ENCODE assay signal across 17 cellular contexts in genomic region chr6:168575346-168576098, GRCh38.
DNase-seq lines count a peak whose midpoint lies in the region; ATAC-seq and TF ChIP-seq lines count a peak whose summit lies in the region.
"Had no signal": no experiment of that assay in that cellular context is flagged by ENCODE, and none has a peak within 500 bp of the region (broad histone marks: within the 10 kb centered on the region; RNA-seq: fewer than 3 reads in every experiment).

No MANE protein-coding gene starts in this region.

- H3K4me3 ChIP-seq in HCT116 (replicated peaks in 1 of 2; ENCODE audit: low read depth in 1 of 2, low read length in 2 of 2) (no peak overlapping the region), esophagus squamous epithelium (peak overlapping the region in 1 of 4 donors; percentile 18), neuronal stem cell (ENCODE audit: low read length in 2 of 2) (no peak overlapping the region), stomach smooth muscle (ENCODE audit: low read length in 2 of 2) (peak overlapping the region in 1 of 2 donors; percentile 44)
- H3K4me3 ChIP-seq: BLaER1 treated with 17β-estradiol and CSF1 and Interleukin-3, amounts not matched to agents 10 nM and 100 nM had no signal

- H2AK5ac ChIP-seq in neuronal stem cell (ENCODE audit: low read depth, low read length): no peak overlapping the region

- DNase-seq in HCT116 (ENCODE audit: low read depth, low spot score): no peak
- DNase-seq in esophagus squamous epithelium (lab: John Stamatoyannopoulos, UW): no peak
- no peak for DNase-seq in neuronal stem cell (ENCODE audit: low spot score)
- no peak for DNase-seq in NCI-H1417 (lab: John Stamatoyannopoulos, UW)
- no peak for DNase-seq in NCI-H526 treated with DMSO at 0.1 percent for 48 hours (lab: John Stamatoyannopoulos, UW)
- no peak for DNase-seq in activated T-cell treated with anti-CD3 and anti-CD28 coated beads, Interleukin-2, amount 50 U/mL, for 24 hours
- DNase-seq: CD8-positive, alpha-beta memory T cell; DMS79 treated with DMSO at 0.1 percent for 48 hours; HCEC 1CT; Kasumi-1; NCI-H1105 treated with DMSO at 0.1 percent for 48 hours; NCI-H187; OCI-M1; SHP77 treated with DMSO at 0.1 percent for 48 hours had no signal

- TF ChIP-seq CTCF in HCT116 (IDR thresholded peaks at IDR 0.05 in 2 of 3, conservative IDR thresholded peaks at IDR 0.05 in 1 of 3; ENCODE audit: borderline replicate concordance in 1 of 3, insufficient read depth in 1 of 3, low read depth in 2 of 3, low read length in 2 of 3) (no peak), esophagus squamous epithelium (IDR thresholded peaks at IDR 0.05) (no peak)

- H4K20me1 ChIP-seq in HCT116 (ENCODE audit: insufficient read depth): no peaks in the 10 kb centered on the region
- H4K20me1 ChIP-seq: BLaER1 treated with 17β-estradiol and CSF1 and Interleukin-3, amounts not matched to agents 10 nM and 100 nM had no signal

- no peak overlapping the region for H3K4me3 Mint-ChIP-seq in activated T-cell treated with anti-CD3 and anti-CD28 coated beads, Interleukin-2, amount 50 U/mL, for 24 hours
- H3K4me3 Mint-ChIP-seq: CD8-positive, alpha-beta memory T cell had no signal

- H3K4me2 ChIP-seq in HCT116 (ENCODE audit: low read length) (peak overlapping the region; percentile 35), neuronal stem cell (ENCODE audit: insufficient read depth, low read length, poor library complexity, severe bottlenecking) (no peak overlapping the region)
- H3K4me2 ChIP-seq: BLaER1 treated with 17β-estradiol and CSF1 and Interleukin-3, amounts not matched to agents 10 nM and 100 nM had no signal

- no peaks in the 10 kb centered on the region for H3K9me2 ChIP-seq in HCT116 (ENCODE audit: insufficient read depth)

- WGBS in esophagus squamous epithelium, 2 donors: 76 to 83% methylated on average over 13 to 15 of the region's 15 CpGs
- WGBS in neuronal stem cell (ENCODE audit: extremely low coverage in 2 of 2, insufficient read length in 2 of 2, insufficient replicate concordance in 1 of 2), 2 donors: no CpG with 5 or more reads among the region's 15 CpGs

- H2BK5ac ChIP-seq in neuronal stem cell (ENCODE audit: low read length): no peak overlapping the region

- no peak overlapping the region for H4K8ac ChIP-seq in neuronal stem cell (ENCODE audit: low read depth, low read length)

- H3K27me3 ChIP-seq in HCT116 (ENCODE audit: insufficient read depth, low read length): no peaks in the 10 kb centered on the region
- H3K27me3 ChIP-seq in esophagus squamous epithelium: no peaks in the 10 kb centered on the region
- no peaks in the 10 kb centered on the region for H3K27me3 ChIP-seq in neuronal stem cell (ENCODE audit: control insufficient read depth in 3 of 3, insufficient read depth in 3 of 3, low read depth in 1 of 3, low read length in 3 of 3)
- no peaks in the 10 kb centered on the region for H3K27me3 ChIP-seq in stomach smooth muscle (ENCODE audit: control insufficient read depth in 1 of 2, insufficient read depth in 2 of 2, low read length in 2 of 2)
- H3K27me3 ChIP-seq: BLaER1 treated with 17β-estradiol and CSF1 and Interleukin-3, amounts not matched to agents 10 nM and 100 nM had no signal

- no peaks in the 10 kb centered on the region for H3K36me3 ChIP-seq in HCT116 (ENCODE audit: control insufficient read depth in 1 of 2, insufficient read depth in 2 of 2, low read length in 2 of 2)
- no peaks in the 10 kb centered on the region for H3K36me3 ChIP-seq in esophagus squamous epithelium
- no peaks in the 10 kb centered on the region for H3K36me3 ChIP-seq in neuronal stem cell (replicated peaks in 1 of 2; ENCODE audit: control insufficient read depth in 2 of 2, insufficient read depth in 2 of 2, low read length in 2 of 2)
- peaks cover 3 to 4% of the 10 kb centered on the region in 2 donors for H3K36me3 ChIP-seq in stomach smooth muscle (ENCODE audit: control insufficient read depth in 2 of 2, insufficient read depth in 2 of 2, low read length in 2 of 2)
- H3K36me3 ChIP-seq: BLaER1 treated with 17β-estradiol and CSF1 and Interleukin-3, amounts not matched to agents 10 nM and 100 nM had no signal

- no peak for TF ChIP-seq RAD21 in HCT116 (IDR thresholded peaks at IDR 0.05; ENCODE audit: low read depth)

- no peaks in the 10 kb centered on the region for H3K9me3 Mint-ChIP-seq in activated T-cell treated with anti-CD3 and anti-CD28 coated beads, Interleukin-2, amount 50 U/mL, for 24 hours
- H3K9me3 Mint-ChIP-seq: CD8-positive, alpha-beta memory T cell had no signal

- H3K36me3 Mint-ChIP-seq in activated T-cell treated with anti-CD3 and anti-CD28 coated beads, Interleukin-2, amount 50 U/mL, for 24 hours (ENCODE audit: low read depth): no peaks in the 10 kb centered on the region
- H3K36me3 Mint-ChIP-seq: CD8-positive, alpha-beta memory T cell had no signal

- peaks cover 2% of the 10 kb centered on the region for H3K27me3 Mint-ChIP-seq in activated T-cell treated with anti-CD3 and anti-CD28 coated beads, Interleukin-2, amount 50 U/mL, for 24 hours

- H3K9ac ChIP-seq in HCT116 (ENCODE audit: low read length) (no peak overlapping the region), neuronal stem cell (ENCODE audit: low read depth, low read length, poor library complexity) (no peak overlapping the region), stomach smooth muscle (ENCODE audit: low read length in 2 of 2) (peak overlapping the region; percentile 28 to 42)
- H3K9ac ChIP-seq: BLaER1 treated with 17β-estradiol and CSF1 and Interleukin-3, amounts not matched to agents 10 nM and 100 nM had no signal

- no peak for ATAC-seq in HCT116
- ATAC-seq in HG03442 (IDR thresholded peaks at IDR 0.05; ENCODE audit: unreplicated experiment): no peak

- intact Hi-C loops in HCT116 (cut with micrococcal nuclease): no loop called here
- intact Hi-C loops in esophagus squamous epithelium (cut with DNase I): no loop called here

- POLR2A ChIA-PET in HCT116 (lab: Charles Lee): no interaction called here

- H2BK120ac ChIP-seq in neuronal stem cell (ENCODE audit: low read depth, low read length): no peak overlapping the region

- BruUV-seq in HCT116 (replicated peaks; lab: Mats Ljungman, UMichigan): no TSS peak

- no peak overlapping the region for H2AFZ ChIP-seq in HCT116 (ENCODE audit: low read depth, low read length, poor library complexity, severe bottlenecking)
- H2AFZ ChIP-seq in neuronal stem cell (ENCODE audit: low read length): peak overlapping the region; percentile 56

- H3K27ac ChIP-seq in HCT116 (ENCODE audit: low read depth, low read length) (no peak overlapping the region), esophagus squamous epithelium (peak overlapping the region; percentile 23 to 84 (median 74)), neuronal stem cell (replicated peaks; ENCODE audit: low read length) (no peak overlapping the region), stomach smooth muscle (ENCODE audit: low read length) (peak overlapping the region; percentile 99)
- H3K27ac ChIP-seq: BLaER1 treated with 17β-estradiol and CSF1 and Interleukin-3, amounts not matched to agents 10 nM and 100 nM had no signal

- no peaks in the 10 kb centered on the region for H3K79me2 ChIP-seq in HCT116 (ENCODE audit: insufficient read depth, low read length)

- H3K27ac Mint-ChIP-seq in activated T-cell treated with anti-CD3 and anti-CD28 coated beads, Interleukin-2, amount 50 U/mL, for 24 hours: no peak overlapping the region

- no peaks in the 10 kb centered on the region for H3K9me3 ChIP-seq in HCT116 (ENCODE audit: control insufficient read depth in 1 of 2, insufficient read depth in 1 of 2, low read depth in 1 of 2, low read length in 2 of 2)
- no peaks in the 10 kb centered on the region for H3K9me3 ChIP-seq in esophagus squamous epithelium
- H3K9me3 ChIP-seq in neuronal stem cell (replicated peaks in 1 of 2; ENCODE audit: control insufficient read depth in 2 of 2, insufficient read depth in 1 of 2, low read depth in 1 of 2, low read length in 2 of 2): no peaks in the 10 kb centered on the region
- H3K9me3 ChIP-seq in stomach smooth muscle (ENCODE audit: control insufficient read depth in 2 of 2, low read length in 2 of 2): no peaks in the 10 kb centered on the region
- H3K9me3 ChIP-seq: BLaER1 treated with 17β-estradiol and CSF1 and Interleukin-3, amounts not matched to agents 10 nM and 100 nM had no signal

- H3K4ac ChIP-seq in neuronal stem cell (ENCODE audit: low read length): no peak overlapping the region

- no peaks in the 10 kb centered on the region for H3K4me1 Mint-ChIP-seq in activated T-cell treated with anti-CD3 and anti-CD28 coated beads, Interleukin-2, amount 50 U/mL, for 24 hours (ENCODE audit: low read depth)
- H3K4me1 Mint-ChIP-seq: CD8-positive, alpha-beta memory T cell had no signal

- H2BK12ac ChIP-seq in neuronal stem cell (ENCODE audit: low read length): no peak overlapping the region

- TF ChIP-seq POLR2A in HCT116 (IDR thresholded peaks at IDR 0.05; ENCODE audit: borderline replicate concordance, extremely low read depth, insufficient read depth, insufficient read length) (no peak), esophagus squamous epithelium (IDR thresholded peaks at IDR 0.05) (no peak)

- H3K23ac ChIP-seq in neuronal stem cell (ENCODE audit: low read depth, low read length, poor library complexity): no peak overlapping the region

- CTCF ChIA-PET in HCT116 (lab: Charles Lee): no interaction called here

- no peak overlapping the region for H3K14ac ChIP-seq in neuronal stem cell (ENCODE audit: low read length)

- peaks cover 0 to 4% of the 10 kb centered on the region in 2 experiments; a peak in 1 of 4 replicates for H3K4me1 ChIP-seq in HCT116 (ENCODE audit: control insufficient read depth in 1 of 2, insufficient read depth in 2 of 2, low read length in 2 of 2)
- peaks cover 6 to 26% (median 12%) of the 10 kb centered on the region in 3 donors for H3K4me1 ChIP-seq in esophagus squamous epithelium
- H3K4me1 ChIP-seq in neuronal stem cell (ENCODE audit: control insufficient read depth in 2 of 2, insufficient read depth in 1 of 2, low read depth in 1 of 2, low read length in 2 of 2): peaks cover 3 to 5% of the 10 kb centered on the region in 2 donors
- H3K4me1 ChIP-seq in stomach smooth muscle (ENCODE audit: control insufficient read depth, insufficient read depth, low read length): peaks cover 70% of the 10 kb centered on the region
- H3K4me1 ChIP-seq: BLaER1 treated with 17β-estradiol and CSF1 and Interleukin-3, amounts not matched to agents 10 nM and 100 nM had no signal

- RAD21 ChIA-PET in HCT116 (lab: Charles Lee; ENCODE audit: low non-redundant PET in 1 of 2, low total read pairs in 2 of 2, uncharacterized antibody in 2 of 2, unreplicated experiment in 2 of 2): no interaction called here

- H4K91ac ChIP-seq in neuronal stem cell (ENCODE audit: low read depth, low read length, poor library complexity): no peak overlapping the region

- no peak overlapping the region for H2BK15ac ChIP-seq in neuronal stem cell (ENCODE audit: low read length)

- H3K18ac ChIP-seq in neuronal stem cell (ENCODE audit: low read length): no peak overlapping the region

- no peaks in the 10 kb centered on the region for H3K79me1 ChIP-seq in neuronal stem cell (ENCODE audit: low read depth, low read length)

TF ChIP-seq in HCT116, 20 proteins besides CTCF, POLR2A, EP300 and RAD21:
- TF ChIP-seq SP1 (IDR thresholded peaks at IDR 0.05; ENCODE audit: low read depth) (no peak), POLR2AphosphoS5 (IDR thresholded peaks at IDR 0.05; ENCODE audit: low read depth, low read length) (no peak)

Comparison
In these comparisons a context has a peak if more than half of its experiments do, and no peak if none do; other contexts are left out.
1. H3K27ac ChIP-seq: peak in esophagus squamous epithelium (4 of 4) and stomach smooth muscle (single experiment); none in HCT116 (single experiment) and neuronal stem cell (single experiment).
2. H3K9ac ChIP-seq: peak in stomach smooth muscle (2 of 2); none in HCT116 (single experiment) and neuronal stem cell (single experiment).